26 cellular contexts compared by ENCODE assay signal in genomic region chr17:61980535-61980934, GRCh38. TPM values are rescaled to one million over a fixed set of nuclear protein-coding genes. Genes with fewer than 3 reads are reported as not detected.
DNase-seq lines count a peak whose midpoint lies in the region; ATAC-seq, FAIRE-seq and TF ChIP-seq lines count a peak whose summit lies in the region.
"Had no signal": no experiment of that assay in that cellular context is flagged by ENCODE, and none has a peak within 500 bp of the region (broad histone marks: within the 10 kb centered on the region; RNA-seq: fewer than 3 reads in every experiment).

No MANE protein-coding gene starts in this region.

- H3K9ac ChIP-seq in HepG2 (ENCODE audit: insufficient read depth, low read depth, low read length), result no peak overlapping the region
- H3K9ac ChIP-seq: GM23248 had no signal

- intact Hi-C loops in HepG2 (cut with micrococcal nuclease; ENCODE audit: unreplicated experiment) (no loop called here), right lobe of liver (cut with DNase I) (no loop called here)

- H3K27ac ChIP-seq in HepG2 (ENCODE audit: extremely low read length, insufficient read depth, low read length), result no peak overlapping the region
- no peak overlapping the region for H3K27ac ChIP-seq in right lobe of liver
- H3K27ac ChIP-seq: A549, GM23248, SJCRH30 had no signal

- no peak for FAIRE-seq in HepG2 (lab: Jason Lieb, UNC)
- FAIRE-seq: A549, GM12892 had no signal

- no peak overlapping the region for H3K4me3 Mint-ChIP-seq in WTC11
- H3K4me3 Mint-ChIP-seq in progenitor cell of endocrine pancreas (ENCODE audit: low read depth), result no peak overlapping the region
- H3K4me3 Mint-ChIP-seq in nephron progenitor cell, result no peak overlapping the region

- H3K4me1 Mint-ChIP-seq in WTC11 (no peaks in the 10 kb centered on the region), progenitor cell of endocrine pancreas (ENCODE audit: low read depth) (no peaks in the 10 kb centered on the region), nephron progenitor cell (no peaks in the 10 kb centered on the region)

- H3K4me1 ChIP-seq in HepG2 (ENCODE audit: insufficient read depth, low read length), result no peaks in the 10 kb centered on the region
- H3K4me1 ChIP-seq in right lobe of liver, result no peaks in the 10 kb centered on the region
- H3K4me1 ChIP-seq: A549, SJCRH30 had no signal

- H4K20me1 ChIP-seq in HepG2 (ENCODE audit: insufficient read depth, low read length), result no peaks in the 10 kb centered on the region

- TF ChIP-seq EP300 in HepG2 (IDR thresholded peaks at IDR 0.05; ENCODE audit: low read depth in 2 of 2, low read length in 2 of 2), result no peak
- TF ChIP-seq EP300 in HepG2 (CRISPR knock-in tag; IDR thresholded peaks at IDR 0.05; ENCODE audit: borderline replicate concordance), result no peak

- CTCF ChIA-PET in HepG2 (lab: Yijun Ruan, JAX; ENCODE audit: low intra/inter-chr PET ratio, low total read pairs), result no interaction called here
- CTCF ChIA-PET in WTC11 (lab: Charles Lee), result interaction anchor here (1.1 kb wide), 1 partner anchor 129 kb away, joined by 3 read pairs; no protein-coding TSS in a partner anchor

- POLR2A ChIA-PET in HepG2 (lab: Yijun Ruan, JAX), result no interaction called here
- POLR2A ChIA-PET in WTC11 (lab: Charles Lee), result no interaction called here

- H3K27ac Mint-ChIP-seq in WTC11, result no peak overlapping the region
- peak overlapping the region; percentile 42 for H3K27ac Mint-ChIP-seq in progenitor cell of endocrine pancreas
- no peak overlapping the region for H3K27ac Mint-ChIP-seq in nephron progenitor cell

- H3K27me3 Mint-ChIP-seq in WTC11 (ENCODE audit: low read depth) (no peaks in the 10 kb centered on the region), progenitor cell of endocrine pancreas (no peaks in the 10 kb centered on the region), nephron progenitor cell (ENCODE audit: low read depth, poor library complexity) (peaks cover 4% of the 10 kb centered on the region)

- BruUV-seq in HepG2 (replicated peaks; lab: Mats Ljungman, UMichigan), result no TSS peak

- H3K27me3 ChIP-seq in HepG2 (ENCODE audit: control insufficient read depth in 1 of 2, insufficient read depth in 2 of 2, low read length in 2 of 2) (no peaks in the 10 kb centered on the region), right lobe of liver (no peaks in the 10 kb centered on the region)
- H3K27me3 ChIP-seq: MG63, SJCRH30 had no signal

- H3K4me3 ChIP-seq in HepG2 (replicated peaks in 1 of 3; ENCODE audit: insufficient read depth in 1 of 3, low read depth in 2 of 3, low read length in 3 of 3) (no peak overlapping the region), right lobe of liver (no peak overlapping the region)
- H3K4me3 ChIP-seq: A549, GM23248, MG63, SJCRH30 had no signal

- H3K36me3 ChIP-seq in HepG2 (replicated peaks in 1 of 2; ENCODE audit: control insufficient read depth in 1 of 2, insufficient read depth in 2 of 2, low read length in 2 of 2) (peaks cover 22 to 89% of the 10 kb centered on the region in 2 experiments), right lobe of liver (peaks cover 0 to 69% (median 33%) of the 10 kb centered on the region in 4 donors)

- in situ Hi-C loops in HepG2 (cut with HindIII; ENCODE audit: extremely low pct_ligation_motif_present, low pct_unique_long_range_greater_than_20kb), result no loop called here

- TF ChIP-seq POLR2A in HepG2 (IDR thresholded peaks at IDR 0.05; ENCODE audit: insufficient read depth in 1 of 2, low read depth in 2 of 2, low read length in 2 of 2) (no peak), right lobe of liver (IDR thresholded peaks at IDR 0.05) (no peak)

- no peak overlapping the region for H3K4me2 ChIP-seq in HepG2 (ENCODE audit: low read depth, low read length)
- H3K4me2 ChIP-seq: A549 had no signal

- H3K36me3 Mint-ChIP-seq in WTC11 (peaks cover 62% of the 10 kb centered on the region), progenitor cell of endocrine pancreas (ENCODE audit: insufficient read depth) (peaks cover 34% of the 10 kb centered on the region), nephron progenitor cell (ENCODE audit: low read depth) (peaks cover 96% of the 10 kb centered on the region)

- H3K9me3 ChIP-seq in HepG2 (ENCODE audit: low read length), result no peaks in the 10 kb centered on the region
- H3K9me3 ChIP-seq in right lobe of liver, result no peaks in the 10 kb centered on the region
- H3K9me3 ChIP-seq: A549, MG63, SJCRH30 had no signal

- peaks cover 7% of the 10 kb centered on the region for H3K79me2 ChIP-seq in HepG2 (ENCODE audit: insufficient read depth, low read length)

- TF ChIP-seq CTCF in HepG2 (CRISPR knock-in tag; IDR thresholded peaks at IDR 0.05) (no peak), right lobe of liver (IDR thresholded peaks at IDR 0.05) (no peak), WTC11 (IDR thresholded peaks at IDR 0.05) (no peak), progenitor cell of endocrine pancreas (IDR thresholded peaks at IDR 0.05; ENCODE audit: unreplicated experiment) (no peak), nephron progenitor cell (IDR thresholded peaks at IDR 0.05) (no peak)

- TF ChIP-seq RAD21 in HepG2 (CRISPR knock-in tag; IDR thresholded peaks at IDR 0.05), result no peak

- H3K9me3 Mint-ChIP-seq in WTC11 (no peaks in the 10 kb centered on the region), progenitor cell of endocrine pancreas (ENCODE audit: low read depth) (no peaks in the 10 kb centered on the region), nephron progenitor cell (no peaks in the 10 kb centered on the region)

- DNase-seq in HepG2 (ENCODE audit: low spot score), result no peak
- DNase-seq in right lobe of liver, result no peak
- no peak for DNase-seq in WTC11 (ENCODE audit: low spot score)
- no peak for DNase-seq in progenitor cell of endocrine pancreas (ENCODE audit: low spot score, unreplicated experiment)
- no peak for DNase-seq in nephron progenitor cell
- DNase-seq in inferior parietal cortex (ENCODE audit: extremely low spot score), result no peak
- DNase-seq: AML-193; C1 segment of cervical spinal cord; DMS153; DND-41; H7; KG1; MG63; NCI-H1694; NCI-H2029 treated with DMSO at 0.1 percent for 48 hours; NCI-H446 treated with DMSO at 0.1 percent for 48 hours; NCI-H526; NCI-H82; NK-92 treated with Interleukin-12 subunit alpha and Interleukin-12 subunit beta, amount 100 ng/mL, for 24 hours; PC-3; SJCRH30 had no signal

- ATAC-seq in HepG2 (no peak), right lobe of liver (no peak), WTC11 (no peak), HG03196 (IDR thresholded peaks at IDR 0.05; ENCODE audit: unreplicated experiment) (no peak)
- ATAC-seq: A549, SK-N-SH treated with all-trans-retinoic acid at 6 μM for 48 hours had no signal

- WGBS in HepG2 (ENCODE audit: low lambda C conversion rate), result 96% methylated on average over 5 of the region's 5 CpGs
- 88% methylated on average over 5 of the region's 5 CpGs for WGBS in right lobe of liver (ENCODE audit: insufficient coverage, low coverage, low lambda C conversion rate, missing lambda C conversion rate)

- no peak overlapping the region for H2AFZ ChIP-seq in HepG2 (ENCODE audit: low read length)
- H2AFZ ChIP-seq: GM23248 had no signal

TF ChIP-seq in HepG2, 621 proteins besides CTCF, POLR2A, EP300 and RAD21 (continues in another document):
- TF ChIP-seq ZFP36 (IDR thresholded peaks at IDR 0.05; ENCODE audit: borderline replicate concordance, low read depth, low read length, partially characterized antibody) (no peak), ZNF703 (CRISPR knock-in tag; IDR thresholded peaks at IDR 0.05; ENCODE audit: borderline replicate concordance) (no peak), NAIF1 (CRISPR knock-in tag; IDR thresholded peaks at IDR 0.05; ENCODE audit: borderline replicate concordance) (no peak), ZNF674 (CRISPR knock-in tag; IDR thresholded peaks at IDR 0.05; ENCODE audit: low read depth) (no peak), ZNF121 (CRISPR knock-in tag; IDR thresholded peaks at IDR 0.05) (0 out of 2 replicates have a peak, but pooled peaks have one; percentile 15), PAWR (CRISPR knock-in tag; IDR thresholded peaks at IDR 0.05; ENCODE audit: borderline replicate concordance) (no peak)

TF ChIP-seq in WTC11, 78 proteins besides CTCF, POLR2A, EP300 and RAD21 (continues in another document):
- TF ChIP-seq, protein P1, sequence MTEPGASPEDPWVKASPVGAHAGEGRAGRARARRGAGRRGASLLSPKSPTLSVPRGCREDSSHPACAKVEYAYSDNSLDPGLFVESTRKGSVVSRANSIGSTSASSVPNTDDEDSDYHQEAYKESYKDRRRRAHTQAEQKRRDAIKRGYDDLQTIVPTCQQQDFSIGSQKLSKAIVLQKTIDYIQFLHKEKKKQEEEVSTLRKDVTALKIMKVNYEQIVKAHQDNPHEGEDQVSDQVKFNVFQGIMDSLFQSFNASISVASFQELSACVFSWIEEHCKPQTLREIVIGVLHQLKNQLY (CRISPR knock-in tag; IDR thresholded peaks at IDR 0.05), result no peak
- 0 out of 2 replicates have a peak, but pooled peaks have one; percentile 49 for TF ChIP-seq ZNF121 (CRISPR knock-in tag; IDR thresholded peaks at IDR 0.05)
- no peak for TF ChIP-seq ZNF416 (CRISPR knock-in tag; IDR thresholded peaks at IDR 0.05)

RNA-seq across cellular contexts. Expression of gene INTS2, which starts 52.8 kb away (rescaled TPM):
- total RNA-seq in HepG2 (2016; rRNA removed; fragmentation: Illumina TruSeq; extraction: Trizol) (30.2 and 33.3 TPM in 2 replicates), right lobe of liver (1 to 10 TPM; 4.2 to 6.5 (median 4.9) TPM), WTC11 (2021) (24.1 to 24.9 TPM (median 24.3 TPM) in 3 replicates), progenitor cell of endocrine pancreas (16.9 and 18.2 TPM in 2 replicates)
- 9.6 and 10.0 TPM in 2 replicates for total RNA-seq in HepG2 (2016; cell fraction: cytosol; rRNA removed; fragmentation: Illumina TruSeq; extraction: Trizol; ENCODE audit: low read depth)
- 30.6 and 32.6 TPM in 2 replicates for total RNA-seq in HepG2 (2016; cell fraction: insoluble cytoplasmic fraction; rRNA removed; fragmentation: Illumina TruSeq; extraction: Trizol)
- 6.9 and 8.3 TPM in 2 replicates for total RNA-seq in HepG2 (2016; cell fraction: membrane; rRNA removed; fragmentation: Illumina TruSeq; extraction: Trizol)
- 34.0 and 37.1 TPM in 2 replicates for total RNA-seq in HepG2 (2016; cell fraction: nucleus; rRNA removed; fragmentation: Illumina TruSeq; extraction: Trizol)
- 15.6 and 20.5 TPM in 2 replicates for polyA plus RNA-seq in HepG2 (2011; rRNA removed)
- 8.1 and 11.7 TPM in 2 replicates for polyA plus RNA-seq in HepG2 (2011; cell fraction: cytosol; rRNA removed)
- 14.6 and 16.8 TPM in 2 replicates for polyA plus RNA-seq in HepG2 (2011; cell fraction: nucleus; rRNA removed)
- 9.4 and 11.7 TPM in 2 replicates for polyA plus RNA-seq in HepG2 (2012)
- polyA plus RNA-seq in HepG2 (2016; cell fraction: cytosol; fragmentation: Illumina TruSeq; extraction: Trizol; ENCODE audit: low read depth), result 0.37 and 0.51 TPM in 2 replicates
- polyA plus RNA-seq in HepG2 (2016; cell fraction: insoluble cytoplasmic fraction; fragmentation: Illumina TruSeq; extraction: Trizol; ENCODE audit: low read depth), result 11.5 and 12.2 TPM in 2 replicates
- polyA plus RNA-seq in HepG2 (2016; cell fraction: membrane; fragmentation: Illumina TruSeq; extraction: Trizol; ENCODE audit: low read depth), result 0.73 and 1.1 TPM in 2 replicates
- polyA plus RNA-seq in HepG2 (2016; cell fraction: nucleus; fragmentation: Illumina TruSeq; extraction: Trizol; ENCODE audit: insufficient read depth, low read depth), result 24.0 and 26.7 TPM in 2 replicates
- 26.3 and 37.9 TPM in 2 replicates for polyA minus RNA-seq in HepG2 (2011; rRNA and poly(A)+ RNA removed; ENCODE audit: low replicate concordance)
- polyA minus RNA-seq in HepG2 (2011; cell fraction: cytosol; rRNA and poly(A)+ RNA removed), result 29.4 and 32.8 TPM in 2 replicates
- polyA minus RNA-seq in HepG2 (2011; cell fraction: nucleus; rRNA and poly(A)+ RNA removed), result 49.4 and 55.6 TPM in 2 replicates

Comparison
In these comparisons a context has a peak if more than half of its experiments do, and no peak if none do; other contexts are left out.
1. Of the 50 proteins assayed by ChIP-seq in both HepG2 and WTC11: peak only in HepG2: none; only in WTC11: none; in both: ZNF121; in neither: 49.